In genomic region chr3:89851974-89852621, GRCh38 we compare ENCODE assay signal across 1 cellular context.
TF ChIP-seq lines count a peak whose summit lies in the region.

No MANE protein-coding gene starts in this region.

TF ChIP-seq in H1, 55 proteins besides CTCF, POLR2A, EP300 and RAD21:
- TF ChIP-seq CBX8 (IDR thresholded peaks at IDR 0.05; ENCODE audit: borderline replicate concordance, low read depth, low read length) (no peak), NANOG (IDR thresholded peaks at IDR 0.05; ENCODE audit: insufficient read depth, low read depth, low read length, poor library complexity, severe bottlenecking) (no peak), BRCA1 (IDR thresholded peaks at IDR 0.05; ENCODE audit: low read depth, low read length) (no peak), SIRT6 (IDR thresholded peaks at IDR 0.05; ENCODE audit: low read length) (no peak), ASH2L (IDR thresholded peaks at IDR 0.05; ENCODE audit: low read length) (no peak), JUND (IDR thresholded peaks at IDR 0.05; ENCODE audit: low read length) (peak; percentile 5; the same call in 1 of the 2 replicates), EZH2 (IDR thresholded peaks at IDR 0.05; ENCODE audit: low read depth, low read length, severe bottlenecking) (no peak), FOSL1 (IDR thresholded peaks at IDR 0.05; ENCODE audit: insufficient read depth, low read depth, low read length) (no peak), KDM1A (IDR thresholded peaks at IDR 0.05; ENCODE audit: borderline replicate concordance, low read length) (no peak), RXRA (IDR thresholded peaks at IDR 0.05; ENCODE audit: insufficient read depth, low read depth, low read length) (no peak), POLR2AphosphoS5 (IDR thresholded peaks at IDR 0.05; ENCODE audit: low read depth, low read length) (no peak), YY1 (IDR thresholded peaks at IDR 0.05; ENCODE audit: low read depth, low read length) (0 out of 2 replicates have a peak, but pooled peaks have one; percentile 28)
- TF ChIP-seq, protein P1, sequence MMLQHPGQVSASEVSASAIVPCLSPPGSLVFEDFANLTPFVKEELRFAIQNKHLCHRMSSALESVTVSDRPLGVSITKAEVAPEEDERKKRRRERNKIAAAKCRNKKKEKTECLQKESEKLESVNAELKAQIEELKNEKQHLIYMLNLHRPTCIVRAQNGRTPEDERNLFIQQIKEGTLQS (IDR thresholded peaks at IDR 0.05; ENCODE audit: insufficient read depth, low read depth, low read length): no peak
